Comparison of ENCODE assay signal across 1 cellular context in genomic region chr6:26055670-26056582, GRCh38.
TF ChIP-seq lines count a peak whose summit lies in the region.

No MANE protein-coding gene starts in this region.

TF ChIP-seq in HepG2, 621 proteins besides CTCF, POLR2A, EP300 and RAD21 (continued from another document and continues in another):
- no peak; the same call in 1 of the 2 replicates for TF ChIP-seq NFAT5 (CRISPR knock-in tag; IDR thresholded peaks at IDR 0.05)
- peak; percentile 73 to 85 for TF ChIP-seq ATF4 (CRISPR knock-in tag; IDR thresholded peaks at IDR 0.05)
- no peak for TF ChIP-seq ZNF383 (CRISPR knock-in tag; IDR thresholded peaks at IDR 0.05; ENCODE audit: borderline replicate concordance)
- no peak for TF ChIP-seq LCORL (IDR thresholded peaks at IDR 0.05)
- TF ChIP-seq LCORL (CRISPR knock-in tag; IDR thresholded peaks at IDR 0.05): 0 out of 2 replicates have a peak, but pooled peaks have one; percentile 24
- TF ChIP-seq IRF2 (CRISPR knock-in tag; IDR thresholded peaks at IDR 0.05): no peak; the same call in 1 of the 2 replicates
- TF ChIP-seq ZNF431 (CRISPR knock-in tag; IDR thresholded peaks at IDR 0.05; ENCODE audit: borderline replicate concordance, low read depth): peak; percentile 93
- no peak for TF ChIP-seq ZNF276 (CRISPR knock-in tag; IDR thresholded peaks at IDR 0.05; ENCODE audit: low read depth)
- TF ChIP-seq FOSL1 (CRISPR knock-in tag; IDR thresholded peaks at IDR 0.05; ENCODE audit: borderline replicate concordance): peak; percentile 55; the same call in 1 of the 2 replicates
- peak; percentile 27 for TF ChIP-seq ZBTB7B (CRISPR knock-in tag; IDR thresholded peaks at IDR 0.05)
- peak; percentile 83 for TF ChIP-seq AGO1 (IDR thresholded peaks at IDR 0.05; ENCODE audit: low read depth, low read length, poor library complexity, severe bottlenecking)
- peak; percentile 29; the same call in 1 of the 2 replicates for TF ChIP-seq ZNF337 (CRISPR knock-in tag; IDR thresholded peaks at IDR 0.05; ENCODE audit: borderline replicate concordance, low read depth)
- TF ChIP-seq DNMT3B (CRISPR knock-in tag; conservative IDR thresholded peaks at IDR 0.05): no peak
- 0 out of 2 replicates have a peak, but pooled peaks have one; percentile 71 for TF ChIP-seq TBP (CRISPR knock-in tag; IDR thresholded peaks at IDR 0.05)
- peak; percentile 33 for TF ChIP-seq ZNF792 (CRISPR knock-in tag; IDR thresholded peaks at IDR 0.05)
- peak; percentile 85 for TF ChIP-seq ZSCAN5A (CRISPR knock-in tag; IDR thresholded peaks at IDR 0.05; ENCODE audit: borderline replicate concordance)
- TF ChIP-seq GRHL1 (CRISPR knock-in tag; conservative IDR thresholded peaks at IDR 0.05): no peak
- TF ChIP-seq SMAD3 (CRISPR knock-in tag; IDR thresholded peaks at IDR 0.05): peak; percentile 80; the same call in 1 of the 2 replicates
- TF ChIP-seq NCOA5 (CRISPR knock-in tag; IDR thresholded peaks at IDR 0.05): peak; percentile 98
- no peak for TF ChIP-seq ZNF282 (IDR thresholded peaks at IDR 0.05; ENCODE audit: partially characterized antibody)
- TF ChIP-seq ZNF740 (CRISPR knock-in tag; IDR thresholded peaks at IDR 0.05): peak; percentile 27; the same call in 1 of the 2 replicates
- TF ChIP-seq GPN1 (CRISPR knock-in tag; IDR thresholded peaks at IDR 0.05; ENCODE audit: borderline replicate concordance): no peak
- no peak; the same call in none of the 2 replicates for TF ChIP-seq ZNF703 (CRISPR knock-in tag; IDR thresholded peaks at IDR 0.05; ENCODE audit: borderline replicate concordance)
- peak; percentile 93 for TF ChIP-seq POLR2AphosphoS5 (IDR thresholded peaks at IDR 0.05; ENCODE audit: low read depth, low read length)
- peak; percentile 81 for TF ChIP-seq ZNF574 (CRISPR knock-in tag; IDR thresholded peaks at IDR 0.05)
- peak; percentile 76 for TF ChIP-seq YY1 (IDR thresholded peaks at IDR 0.05; ENCODE audit: insufficient read depth, insufficient replicate concordance, low read depth, low read length)
- TF ChIP-seq ZNF616 (CRISPR knock-in tag; IDR thresholded peaks at IDR 0.05; ENCODE audit: low read depth): peak; percentile 81
- TF ChIP-seq MAZ (IDR thresholded peaks at IDR 0.05; ENCODE audit: borderline replicate concordance, low read depth, low read length): peak; percentile 43; the same call in 1 of the 2 replicates
- peak; percentile 68; the same call in 1 of the 2 replicates for TF ChIP-seq MAZ (CRISPR knock-in tag; IDR thresholded peaks at IDR 0.05; ENCODE audit: low read depth)
- no peak for TF ChIP-seq PHB2 (IDR thresholded peaks at IDR 0.05; ENCODE audit: partially characterized antibody)
- peak; percentile 82; the same call in 1 of the 2 replicates for TF ChIP-seq ZNF563 (CRISPR knock-in tag; IDR thresholded peaks at IDR 0.05)
- peak; percentile 95 for TF ChIP-seq ZNF30 (CRISPR knock-in tag; IDR thresholded peaks at IDR 0.05)
- TF ChIP-seq TFDP2 (CRISPR knock-in tag; IDR thresholded peaks at IDR 0.05): peak; percentile 77
- TF ChIP-seq IRX3 (CRISPR knock-in tag; IDR thresholded peaks at IDR 0.05; ENCODE audit: borderline replicate concordance, low read depth): peak; percentile 92; the same call in 1 of the 2 replicates
- TF ChIP-seq DNMT1 (CRISPR knock-in tag; IDR thresholded peaks at IDR 0.05): peak; percentile 35; the same call in 1 of the 2 replicates
- TF ChIP-seq KDM6A (CRISPR knock-in tag; IDR thresholded peaks at IDR 0.05; ENCODE audit: low read depth): no peak
- peak; percentile 88 for TF ChIP-seq ZMYM4 (CRISPR knock-in tag; IDR thresholded peaks at IDR 0.05)
- TF ChIP-seq PRDM4 (CRISPR knock-in tag; IDR thresholded peaks at IDR 0.05; ENCODE audit: borderline replicate concordance): peak; percentile 72
- no peak for TF ChIP-seq ATF7 (IDR thresholded peaks at IDR 0.05)
- 0 out of 2 replicates have a peak, but pooled peaks have one; percentile 44 for TF ChIP-seq ATF7 (CRISPR knock-in tag; IDR thresholded peaks at IDR 0.05)
- no peak for TF ChIP-seq ARNTL (CRISPR knock-in tag; IDR thresholded peaks at IDR 0.05)
- no peak for TF ChIP-seq ZBTB14 (CRISPR knock-in tag; IDR thresholded peaks at IDR 0.05)
- no peak for TF ChIP-seq ZNF333 (CRISPR knock-in tag; IDR thresholded peaks at IDR 0.05; ENCODE audit: borderline replicate concordance)
